8 cellular contexts compared by ENCODE assay signal in the genomic region with DNA sequence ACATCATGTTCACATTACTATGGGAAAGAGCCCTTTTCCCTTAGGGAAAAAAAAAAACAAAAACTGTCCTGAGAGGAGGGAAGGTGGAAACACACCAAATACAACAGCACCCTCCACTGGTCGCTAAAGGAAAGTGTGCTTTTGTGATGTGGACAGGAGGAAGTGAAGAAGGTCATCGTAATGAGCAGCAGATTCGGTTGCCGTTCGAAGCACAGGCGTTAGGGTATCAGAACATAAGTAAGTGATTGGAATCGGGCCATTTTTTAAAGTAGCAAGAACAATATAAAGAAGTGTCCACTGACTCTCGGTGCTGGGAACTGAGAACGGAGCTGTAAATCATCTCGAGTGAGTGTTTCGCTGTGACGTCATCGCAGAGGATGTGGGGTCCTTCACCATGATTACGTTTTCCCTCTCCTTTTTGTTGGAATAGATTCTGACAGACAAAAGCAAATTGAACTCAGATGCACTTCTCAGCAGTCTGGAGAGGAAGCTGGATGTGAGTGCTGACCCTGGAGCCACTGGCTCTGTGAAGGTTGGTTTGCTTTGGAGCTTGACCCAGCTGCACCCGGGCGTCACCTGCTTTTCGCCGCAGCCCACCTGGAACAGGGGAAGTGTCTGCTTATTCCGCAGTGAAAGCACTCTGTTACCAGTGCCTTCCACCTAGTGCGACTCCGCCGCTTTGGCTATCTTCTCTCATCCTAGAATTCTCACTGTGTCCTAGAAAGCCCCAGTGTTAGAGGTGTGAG.
DNase-seq lines count a peak whose midpoint lies in the region; ATAC-seq lines count a peak whose summit lies in the region.

No MANE protein-coding gene starts in this region.

- intact Hi-C loops in left ventricle myocardium superior (cut with micrococcal nuclease) = no loop called here

- no peaks in the 10 kb centered on the region for H3K9me3 Mint-ChIP-seq in activated naive CD4-positive, alpha-beta T cell treated with anti-CD3 and anti-CD28 coated beads, Interleukin-2, amount 50 U/mL, for 72 hours

- peak overlapping the region; percentile 22 for H3K4me3 ChIP-seq in H7 (ENCODE audit: insufficient read depth, low read depth, low read length)

- ATAC-seq in activated naive CD4-positive, alpha-beta T cell treated with anti-CD3 and anti-CD28 coated beads, Interleukin-2, amount 50 U/mL, for 72 hours = peak; percentile 56 to 61
- ATAC-seq in left ventricle myocardium superior (peak; percentile 69), GM19328 (IDR thresholded peaks at IDR 0.05; ENCODE audit: unreplicated experiment) (no peak)

- peaks cover 3% of the 10 kb centered on the region; the same call in 1 of the 2 replicates for H3K27me3 ChIP-seq in H7 (ENCODE audit: control insufficient read depth, insufficient read depth, low read length)

- H3K36me3 Mint-ChIP-seq in activated naive CD4-positive, alpha-beta T cell treated with anti-CD3 and anti-CD28 coated beads, Interleukin-2, amount 50 U/mL, for 72 hours = no peaks in the 10 kb centered on the region

- no peaks in the 10 kb centered on the region for H3K36me3 ChIP-seq in H7 (replicated peaks; ENCODE audit: control insufficient read depth, insufficient read depth, low read length)

- DNase-seq in COR-L47 (lab: John Stamatoyannopoulos, UW) (peak; percentile 54), H7 (peak; percentile 81), NCI-H460 (ENCODE audit: extremely low read depth, low read depth) (peak; percentile 76), left ventricle myocardium superior (no peak), pulmonary artery endothelial cell (ENCODE audit: low read depth, low spot score) (peak; percentile 41), cortex of kidney (lab: John Stamatoyannopoulos, UW) (no peak)
- peak in 1 of 2 donors; percentile 14 for DNase-seq in activated naive CD4-positive, alpha-beta T cell treated with anti-CD3 and anti-CD28 coated beads, Interleukin-2, amount 50 U/mL, for 72 hours (ENCODE audit: low spot score in 2 of 2)

- H3K27ac Mint-ChIP-seq in activated naive CD4-positive, alpha-beta T cell treated with anti-CD3 and anti-CD28 coated beads, Interleukin-2, amount 50 U/mL, for 72 hours = no peak overlapping the region

Comparison
In these comparisons a context has a peak if more than half of its experiments do, and no peak if none do; other contexts are left out.
1. DNase-seq: peak in COR-L47 (single experiment), H7 (single experiment), NCI-H460 (single experiment) and pulmonary artery endothelial cell (single experiment); none in left ventricle myocardium superior (single experiment) and cortex of kidney (single experiment).